In genomic region chr2:229740279-229740678, GRCh38 we compare ENCODE assay signal across 30 cellular contexts. TPM values are rescaled to one million over a fixed set of nuclear protein-coding genes. Genes with fewer than 3 reads are reported as not detected.
"Had no signal": no experiment of that assay in that cellular context is flagged by ENCODE, and none has a peak within 500 bp of the region (broad histone marks: within the 10 kb centered on the region; RNA-seq: fewer than 3 reads in every experiment).

No MANE protein-coding gene starts in this region.

- DNase-seq: activated B cell treated with CpG ODN at 0.5 μM for 24 hours; activated CD4-positive, alpha-beta T cell treated with anti-CD3 and anti-CD28 coated beads for 48 hours; activated CD4-positive, alpha-beta T cell treated with anti-CD3 and anti-CD28 coated beads, Interleukin-2, amount 50 U/mL, for 1 hour; activated CD4-positive, alpha-beta T cell treated with anti-CD3 and anti-CD28 coated beads, Interleukin-2, amount 50 U/mL, for 48 hours; activated CD8-positive, alpha-beta memory T cell treated with anti-CD3 and anti-CD28 coated beads for 24 hours; activated CD8-positive, alpha-beta T cell treated with anti-CD3 and anti-CD28 coated beads for 36 hours; activated effector memory CD4-positive, alpha-beta T cell treated with Interleukin-2 at 50 U/mL for 16 hours; activated gamma-delta T cell treated with Interleukin-2 at 50 U/mL for 16 hours; activated naive CD4-positive, alpha-beta T cell treated with anti-CD3 and anti-CD28 coated beads, Interleukin-2, amount 50 U/mL, for 16 hours; activated naive CD4-positive, alpha-beta T cell treated with Interleukin-2 at 50 U/mL for 16 hours; activated T-cell treated with anti-CD3 and anti-CD28 coated beads, Interleukin-2, amount 50 U/mL, for 4 hours; amniotic stem cell; anterior cingulate cortex; brain microvascular endothelial cell; cortex of kidney; dermis blood vessel endothelial cell; effector CD4-positive, alpha-beta T cell; effector memory CD8-positive, alpha-beta T cell; esophagus squamous epithelium; foreskin melanocyte; heart right ventricle; T-helper 2 cell; WERI-Rb-1 had no signal

- H3K79me2 ChIP-seq: hepatocyte had no signal

- H3K27ac Mint-ChIP-seq: activated B cell treated with CpG ODN at 0.5 μM for 24 hours; activated CD8-positive, alpha-beta T cell treated with anti-CD3 and anti-CD28 coated beads for 36 hours; activated naive CD8-positive, alpha-beta T cell; activated T-helper 17 cell treated with anti-CD3 and anti-CD28 coated beads, Interleukin-2, amount 50 U/mL, for 72 hours; effector memory CD8-positive, alpha-beta T cell had no signal

- H3K4me2 ChIP-seq: hepatocyte had no signal

- H3K4me3 ChIP-seq: esophagus squamous epithelium, gastroesophageal sphincter, heart right ventricle, hepatocyte had no signal

- H3K36me3 ChIP-seq: brain microvascular endothelial cell, esophagus squamous epithelium, gastroesophageal sphincter, heart right ventricle, WERI-Rb-1 had no signal

- H3K27me3 Mint-ChIP-seq: activated B cell treated with CpG ODN at 0.5 μM for 24 hours; activated CD8-positive, alpha-beta T cell treated with anti-CD3 and anti-CD28 coated beads for 36 hours had no signal

- H2AFZ ChIP-seq: hepatocyte had no signal

- H3K4me3 Mint-ChIP-seq: activated B cell treated with CpG ODN at 0.5 μM for 24 hours; activated CD8-positive, alpha-beta T cell treated with anti-CD3 and anti-CD28 coated beads for 36 hours; activated naive CD8-positive, alpha-beta T cell; activated T-cell treated with anti-CD3 and anti-CD28 coated beads, Interleukin-2, amount 50 U/mL, for 4 hours; activated T-helper 17 cell treated with anti-CD3 and anti-CD28 coated beads, Interleukin-2, amount 50 U/mL, for 72 hours; central memory CD8-positive, alpha-beta T cell; effector memory CD8-positive, alpha-beta T cell had no signal

- H3K27ac ChIP-seq: brain microvascular endothelial cell, esophagus squamous epithelium, gastroesophageal sphincter, heart right ventricle, hepatocyte, WERI-Rb-1 had no signal

- H3K27me3 ChIP-seq: brain microvascular endothelial cell, esophagus squamous epithelium, gastroesophageal sphincter, hepatocyte had no signal

- H3K4me1 Mint-ChIP-seq: activated B cell treated with CpG ODN at 0.5 μM for 24 hours; activated T-helper 17 cell treated with anti-CD3 and anti-CD28 coated beads, Interleukin-2, amount 50 U/mL, for 72 hours; central memory CD8-positive, alpha-beta T cell had no signal

- H3K4me1 ChIP-seq: esophagus squamous epithelium, gastroesophageal sphincter, heart right ventricle had no signal

- FAIRE-seq: astrocyte, bronchial epithelial cell had no signal

RNA-seq across cellular contexts. Expression of gene DNER, which starts 25.9 kb away (rescaled TPM):
- total RNA-seq: activated B cell treated with CpG ODN at 0.5 μM for 24 hours; activated CD8-positive, alpha-beta T cell treated with anti-CD3 and anti-CD28 coated beads for 36 hours; activated T-cell treated with anti-CD3 and anti-CD28 coated beads, Interleukin-2, amount 50 U/mL, for 4 hours; activated T-helper 17 cell treated with anti-CD3 and anti-CD28 coated beads, Interleukin-2, amount 50 U/mL, for 72 hours; dermis blood vessel endothelial cell had no signal
